8 cellular contexts compared by ENCODE assay signal in the genomic region with DNA sequence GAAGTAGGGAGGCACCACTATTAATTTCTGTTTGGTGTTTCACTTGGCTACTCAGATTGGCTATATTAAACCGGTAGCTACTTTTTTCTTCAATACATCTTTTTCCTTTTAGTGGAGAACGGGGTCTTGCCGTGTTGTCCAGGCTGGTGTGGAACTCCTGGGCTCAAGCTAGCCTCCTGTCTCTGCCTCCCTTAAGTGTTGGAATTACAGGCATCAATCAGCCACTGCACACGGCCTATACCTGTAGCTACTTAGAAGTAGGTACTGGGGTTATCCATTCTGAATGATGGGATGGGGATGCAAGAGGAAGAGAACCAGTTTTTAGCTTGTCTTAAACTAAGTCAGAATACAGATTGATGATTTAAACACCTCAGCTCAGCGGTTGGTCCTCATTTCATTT. TPM values are rescaled to one million over a fixed set of nuclear protein-coding genes. Genes with fewer than 3 reads are reported as not detected.
DNase-seq lines count a peak whose midpoint lies in the region; ATAC-seq and TF ChIP-seq lines count a peak whose summit lies in the region.

No MANE protein-coding gene starts in this region.

- TF ChIP-seq CTCF in SK-N-SH (IDR thresholded peaks at IDR 0.05) (no peak), stomach (IDR thresholded peaks at IDR 0.05) (no peak)
- TF ChIP-seq CTCF in activated CD8-positive, alpha-beta T cell treated with anti-CD3 and anti-CD28 coated beads for 36 hours (IDR thresholded peaks at IDR 0.05): no peak

- no peaks in the 10 kb centered on the region for H3K9me2 ChIP-seq in SK-N-SH

- H3K9me3 Mint-ChIP-seq in activated CD8-positive, alpha-beta T cell treated with anti-CD3 and anti-CD28 coated beads for 36 hours: no peaks in the 10 kb centered on the region

- H3K9me3 ChIP-seq in SK-N-SH (no peaks in the 10 kb centered on the region), iPS-18c (ENCODE audit: control insufficient read depth, insufficient read depth, low read length) (no peaks in the 10 kb centered on the region), stomach (no peaks in the 10 kb centered on the region)

- peaks cover 7 to 22% of the 10 kb centered on the region in 2 experiments for H3K36me3 ChIP-seq in SK-N-SH (replicated peaks in 1 of 2; ENCODE audit: control insufficient read depth in 1 of 2, insufficient read depth in 2 of 2, low read length in 1 of 2)
- H3K36me3 ChIP-seq in stomach: peaks cover 0 to 9% (median 7%) of the 10 kb centered on the region in 4 donors

- H3K27me3 ChIP-seq in SK-N-SH (ENCODE audit: insufficient read depth) (no peaks in the 10 kb centered on the region), stomach (no peaks in the 10 kb centered on the region)

- peak overlapping the region; percentile 78 for H3K4me2 ChIP-seq in SK-N-SH

- no peak for TF ChIP-seq POLR2A in stomach (IDR thresholded peaks at IDR 0.05)

- H3K4me3 ChIP-seq in SK-N-SH (ENCODE audit: low read depth in 2 of 2, low read length in 1 of 2) (peak overlapping the region; percentile 69 to 73; a peak in 3 of 4 replicates), iPS-18c (ENCODE audit: insufficient read depth, low read depth, low read length) (peak overlapping the region; percentile 84; the same call in 1 of the 2 replicates), stomach (peak overlapping the region; percentile 83 to 93 (median 88))

- CTCF ChIA-PET in SK-N-SH (lab: Yijun Ruan, JAX): interaction anchor here (0.6 to 6.9 kb wide), 8 partner anchors 13 to 214 kb away, joined by 3 to 48 read pairs (median 6); no protein-coding TSS in a partner anchor
- CTCF ChIA-PET in activated CD8-positive, alpha-beta T cell treated with anti-CD3 and anti-CD28 coated beads for 36 hours (lab: Charles Lee): interaction anchor here (0.6 to 7.5 kb wide), 14 partner anchors 8 to 202 kb away, joined by 3 to 56 read pairs (median 4); partner anchors contain the start of genes DNAJC18, SPATA24 and STING1

- no peak for TF ChIP-seq RAD21 in SK-N-SH (IDR thresholded peaks at IDR 0.05; ENCODE audit: low read length)

- H4K20me1 ChIP-seq in SK-N-SH (ENCODE audit: insufficient read depth): peaks cover 61% of the 10 kb centered on the region

- peaks cover 11 to 20% of the 10 kb centered on the region in 2 experiments; a peak in 3 of 4 replicates for H3K4me1 ChIP-seq in SK-N-SH (ENCODE audit: control insufficient read depth in 1 of 2, insufficient read depth in 2 of 2, low read depth in 1 of 2, low read length in 1 of 2)
- peaks cover 44 to 65% (median 55%) of the 10 kb centered on the region in 4 donors for H3K4me1 ChIP-seq in stomach

- no peak for ATAC-seq in SK-N-SH treated with all-trans-retinoic acid at 6 μM for 48 hours
- no peak for ATAC-seq in activated CD8-positive, alpha-beta T cell treated with anti-CD3 and anti-CD28 coated beads for 36 hours
- ATAC-seq in HG02763 (IDR thresholded peaks at IDR 0.05; ENCODE audit: unreplicated experiment): no peak

- no peak for DNase-seq in SK-N-SH
- no peak for DNase-seq in activated CD8-positive, alpha-beta T cell treated with anti-CD3 and anti-CD28 coated beads for 36 hours
- no peak for DNase-seq in stomach
- DNase-seq in NCI-H1694 treated with DMSO at 0.1 percent for 48 hours (lab: John Stamatoyannopoulos, UW): no peak
- DNase-seq in GM19238 (ENCODE audit: insufficient read length, low spot score): no peak

- TF ChIP-seq EP300 in SK-N-SH (IDR thresholded peaks at IDR 0.05; ENCODE audit: borderline replicate concordance in 1 of 2, low read depth in 1 of 2, low read length in 1 of 2): no peak
- no peak for TF ChIP-seq EP300 in stomach (IDR thresholded peaks at IDR 0.05)

- no peak overlapping the region for H2AFZ ChIP-seq in SK-N-SH (ENCODE audit: low read depth)

- H3K4me3 Mint-ChIP-seq in activated CD8-positive, alpha-beta T cell treated with anti-CD3 and anti-CD28 coated beads for 36 hours: peak overlapping the region; percentile 87

- POLR2A ChIA-PET in SK-N-SH (lab: Yijun Ruan, JAX): no interaction called here
- POLR2A ChIA-PET in activated CD8-positive, alpha-beta T cell treated with anti-CD3 and anti-CD28 coated beads for 36 hours (lab: Charles Lee): interaction anchor here (0.6 to 7.0 kb wide), 10 partner anchors 9 to 1034 kb away, joined by 3 to 78 read pairs (median 4); partner anchors contain the start of genes MATR3 and MZB1

- peaks cover 65% of the 10 kb centered on the region for H3K79me2 ChIP-seq in SK-N-SH (ENCODE audit: insufficient read depth)

- H3K27ac ChIP-seq in SK-N-SH (ENCODE audit: low read depth in 2 of 2, low read length in 1 of 2) (peak overlapping the region in 1 of 2 experiments; percentile 88; a peak in 1 of 4 replicates), stomach (peak overlapping the region in 4 of 5 donors; percentile 93 to 99 (median 98))

- H3F3A ChIP-seq in SK-N-SH (replicated peaks; ENCODE audit: insufficient read depth): peaks cover 3% of the 10 kb centered on the region

- WGBS in SK-N-SH (ENCODE audit: low lambda C conversion rate): 14% methylated on average over 5 of the region's 5 CpGs
- WGBS in stomach, 5 donors: 17 to 30% (median 28%) methylated on average over 5 of the region's 5 CpGs

- H3K27me3 Mint-ChIP-seq in activated CD8-positive, alpha-beta T cell treated with anti-CD3 and anti-CD28 coated beads for 36 hours: no peaks in the 10 kb centered on the region

- peaks cover 39% of the 10 kb centered on the region for H3K36me3 Mint-ChIP-seq in activated CD8-positive, alpha-beta T cell treated with anti-CD3 and anti-CD28 coated beads for 36 hours (ENCODE audit: low read depth)

- intact Hi-C loops in activated CD8-positive, alpha-beta T cell treated with anti-CD3 and anti-CD28 coated beads for 36 hours (cut with micrococcal nuclease): loop anchor here (5.0 kb wide), 1 partner anchor 106 kb away; no protein-coding TSS in a partner anchor
- intact Hi-C loops in stomach (cut with DNase I; ENCODE audit: low total_unique reads): no loop called here

- peak overlapping the region; percentile 98 for H3K9ac ChIP-seq in SK-N-SH

- H3K4me1 Mint-ChIP-seq in activated CD8-positive, alpha-beta T cell treated with anti-CD3 and anti-CD28 coated beads for 36 hours (ENCODE audit: low read depth): peaks cover 32% of the 10 kb centered on the region

- H3K27ac Mint-ChIP-seq in activated CD8-positive, alpha-beta T cell treated with anti-CD3 and anti-CD28 coated beads for 36 hours: peak overlapping the region; percentile 92

TF ChIP-seq in SK-N-SH, 30 proteins besides CTCF, POLR2A, EP300 and RAD21 (continues in another document):
- no peak for TF ChIP-seq ELF1 (IDR thresholded peaks at IDR 0.05)
- TF ChIP-seq IRF3 (IDR thresholded peaks at IDR 0.05; ENCODE audit: low read depth, low read length): no peak

TF ChIP-seq in SK-N-SH treated with all-trans-retinoic acid at 6 μM for 48 hours, 23 proteins besides CTCF, POLR2A, EP300 and RAD21:
- TF ChIP-seq PPARA (CRISPR knock-in tag; IDR thresholded peaks at IDR 0.05; ENCODE audit: borderline replicate concordance): no peak

RNA-seq across cellular contexts. Expression of gene UBE2D2, which starts 1.7 kb away (rescaled TPM):
- polyA plus RNA-seq in SK-N-SH (2012; rRNA removed) (22.8 and 24.5 TPM in 2 replicates), stomach (100 to 1,000 TPM in 1 of 3 donors, 10 to 100 TPM in 2; 66.4 to 106 (median 75.1) TPM)
- polyA plus RNA-seq in SK-N-SH (2012; cell fraction: cytosol; rRNA removed): 37.4 and 56.8 TPM in 2 replicates
- polyA plus RNA-seq in SK-N-SH (2012; cell fraction: nucleus; rRNA removed): 17.7 and 24.5 TPM in 2 replicates
- 100 to 1,000 TPM; 239 to 253 TPM for total RNA-seq in activated CD8-positive, alpha-beta T cell treated with anti-CD3 and anti-CD28 coated beads for 36 hours
- 100 to 1,000 TPM in 1 of 5 donors, 10 to 100 TPM in 4; 29.8 to 220 (median 76.0) TPM for total RNA-seq in stomach
